ENCODE assay signal across 1 cellular context in the genomic region with DNA sequence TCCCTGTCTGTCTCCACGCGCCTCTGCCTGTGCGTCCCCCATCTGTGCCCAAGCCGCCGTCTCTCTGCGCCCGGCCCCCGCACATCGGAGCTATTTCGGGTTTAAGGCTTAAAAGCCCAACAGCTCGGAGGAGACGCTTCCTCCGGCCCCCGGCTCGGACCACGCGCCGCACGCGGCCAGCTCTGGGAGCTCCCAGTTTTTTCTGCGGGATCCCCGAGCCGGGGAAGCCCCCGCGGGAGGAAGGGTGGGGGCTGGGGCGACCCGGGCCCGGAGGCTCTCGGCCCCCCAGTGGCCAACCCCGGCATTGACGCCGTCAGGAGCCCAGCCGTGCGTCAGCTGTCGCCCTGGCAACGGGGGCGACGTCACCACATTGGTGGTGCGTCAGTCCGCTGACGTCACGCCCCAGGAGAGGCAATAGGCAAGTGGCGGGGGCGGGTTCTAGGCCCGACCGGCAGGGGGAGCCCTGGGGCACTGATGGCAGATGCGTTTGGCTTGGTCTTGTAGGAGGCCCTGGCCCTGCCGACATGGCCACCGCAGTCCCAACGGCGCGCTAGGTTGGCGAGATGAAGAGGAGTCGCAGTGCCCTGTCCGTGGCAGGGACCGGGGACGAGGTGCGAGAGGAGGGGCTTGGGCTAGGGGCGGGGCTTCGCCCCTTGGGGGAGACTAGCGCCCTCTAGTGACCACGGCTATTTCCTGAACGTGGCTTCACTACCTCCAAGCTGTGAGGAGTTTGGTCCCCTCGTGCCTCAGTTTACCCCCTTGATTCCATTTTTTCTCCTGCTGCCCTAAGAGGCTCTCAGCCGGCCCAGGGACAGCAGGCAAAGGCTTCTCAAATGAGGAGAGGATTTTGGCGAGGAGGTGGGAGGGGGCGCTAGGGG.
TF ChIP-seq lines count a peak whose summit lies in the region.

No MANE protein-coding gene starts in this region.

TF ChIP-seq in K562, 482 proteins besides CTCF, POLR2A, EP300 and RAD21 (continued from another document and continues in another):
- TF ChIP-seq, protein P1, sequence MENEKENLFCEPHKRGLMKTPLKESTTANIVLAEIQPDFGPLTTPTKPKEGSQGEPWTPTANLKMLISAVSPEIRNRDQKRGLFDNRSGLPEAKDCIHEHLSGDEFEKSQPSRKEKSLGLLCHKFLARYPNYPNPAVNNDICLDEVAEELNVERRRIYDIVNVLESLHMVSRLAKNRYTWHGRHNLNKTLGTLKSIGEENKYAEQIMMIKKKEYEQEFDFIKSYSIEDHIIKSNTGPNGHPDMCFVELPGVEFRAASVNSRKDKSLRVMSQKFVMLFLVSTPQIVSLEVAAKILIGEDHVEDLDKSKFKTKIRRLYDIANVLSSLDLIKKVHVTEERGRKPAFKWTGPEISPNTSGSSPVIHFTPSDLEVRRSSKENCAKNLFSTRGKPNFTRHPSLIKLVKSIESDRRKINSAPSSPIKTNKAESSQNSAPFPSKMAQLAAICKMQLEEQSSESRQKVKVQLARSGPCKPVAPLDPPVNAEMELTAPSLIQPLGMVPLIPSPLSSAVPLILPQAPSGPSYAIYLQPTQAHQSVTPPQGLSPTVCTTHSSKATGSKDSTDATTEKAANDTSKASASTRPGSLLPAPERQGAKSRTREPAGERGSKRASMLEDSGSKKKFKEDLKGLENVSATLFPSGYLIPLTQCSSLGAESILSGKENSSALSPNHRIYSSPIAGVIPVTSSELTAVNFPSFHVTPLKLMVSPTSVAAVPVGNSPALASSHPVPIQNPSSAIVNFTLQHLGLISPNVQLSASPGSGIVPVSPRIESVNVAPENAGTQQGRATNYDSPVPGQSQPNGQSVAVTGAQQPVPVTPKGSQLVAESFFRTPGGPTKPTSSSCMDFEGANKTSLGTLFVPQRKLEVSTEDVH (IDR thresholded peaks at IDR 0.05; ENCODE audit: low read depth, partially characterized antibody): peak; percentile 94
- peak; percentile 34; the same call in 1 of the 2 replicates for TF ChIP-seq C11orf30 (IDR thresholded peaks at IDR 0.05; ENCODE audit: low read depth)
- TF ChIP-seq ZNF778 (CRISPR knock-in tag; IDR thresholded peaks at IDR 0.05): no peak
- no peak for TF ChIP-seq CBX5 (IDR thresholded peaks at IDR 0.05; ENCODE audit: borderline replicate concordance, low read depth)
- no peak for TF ChIP-seq ZNF3 (CRISPR knock-in tag; IDR thresholded peaks at IDR 0.05)
- TF ChIP-seq ZNF699 (CRISPR knock-in tag; IDR thresholded peaks at IDR 0.05; ENCODE audit: insufficient replicate concordance): no peak
- no peak for TF ChIP-seq SPI1 (IDR thresholded peaks at IDR 0.05; ENCODE audit: borderline replicate concordance, low read depth, low read length)
- no peak for TF ChIP-seq POLR2AphosphoS5 (IDR thresholded peaks at IDR 0.05; ENCODE audit: control insufficient read depth, insufficient read depth, low read depth, low read length)
- TF ChIP-seq, protein P2, sequence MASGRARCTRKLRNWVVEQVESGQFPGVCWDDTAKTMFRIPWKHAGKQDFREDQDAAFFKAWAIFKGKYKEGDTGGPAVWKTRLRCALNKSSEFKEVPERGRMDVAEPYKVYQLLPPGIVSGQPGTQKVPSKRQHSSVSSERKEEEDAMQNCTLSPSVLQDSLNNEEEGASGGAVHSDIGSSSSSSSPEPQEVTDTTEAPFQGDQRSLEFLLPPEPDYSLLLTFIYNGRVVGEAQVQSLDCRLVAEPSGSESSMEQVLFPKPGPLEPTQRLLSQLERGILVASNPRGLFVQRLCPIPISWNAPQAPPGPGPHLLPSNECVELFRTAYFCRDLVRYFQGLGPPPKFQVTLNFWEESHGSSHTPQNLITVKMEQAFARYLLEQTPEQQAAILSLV (tag; IDR thresholded peaks at IDR 0.05): peak; percentile 51; the same call in 1 of the 2 replicates
- no peak for TF ChIP-seq TEAD2 (tag; IDR thresholded peaks at IDR 0.05)
- TF ChIP-seq RHOXF2B (CRISPR knock-in tag; conservative IDR thresholded peaks at IDR 0.05): no peak
- no peak; the same call in 1 of the 2 replicates for TF ChIP-seq TAF7 (tag; IDR thresholded peaks at IDR 0.05)
- TF ChIP-seq MTA1 (IDR thresholded peaks at IDR 0.05; ENCODE audit: borderline replicate concordance): peak; percentile 52; the same call in 1 of the 2 replicates
- TF ChIP-seq ARID2 (IDR thresholded peaks at IDR 0.05): no peak
- TF ChIP-seq, protein P3, sequence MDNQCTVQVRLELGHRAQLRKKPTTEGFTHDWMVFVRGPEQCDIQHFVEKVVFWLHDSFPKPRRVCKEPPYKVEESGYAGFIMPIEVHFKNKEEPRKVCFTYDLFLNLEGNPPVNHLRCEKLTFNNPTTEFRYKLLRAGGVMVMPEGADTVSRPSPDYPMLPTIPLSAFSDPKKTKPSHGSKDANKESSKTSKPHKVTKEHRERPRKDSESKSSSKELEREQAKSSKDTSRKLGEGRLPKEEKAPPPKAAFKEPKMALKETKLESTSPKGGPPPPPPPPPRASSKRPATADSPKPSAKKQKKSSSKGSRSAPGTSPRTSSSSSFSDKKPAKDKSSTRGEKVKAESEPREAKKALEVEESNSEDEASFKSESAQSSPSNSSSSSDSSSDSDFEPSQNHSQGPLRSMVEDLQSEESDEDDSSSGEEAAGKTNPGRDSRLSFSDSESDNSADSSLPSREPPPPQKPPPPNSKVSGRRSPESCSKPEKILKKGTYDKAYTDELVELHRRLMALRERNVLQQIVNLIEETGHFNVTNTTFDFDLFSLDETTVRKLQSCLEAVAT (IDR thresholded peaks at IDR 0.05): peak in 1 of 2 experiments; percentile 89; a peak in 2 of 4 replicates
- TF ChIP-seq HDAC8 (tag; IDR thresholded peaks at IDR 0.05): peak; percentile 91
- no peak for TF ChIP-seq HDGF (IDR thresholded peaks at IDR 0.05)
- TF ChIP-seq, protein P4, sequence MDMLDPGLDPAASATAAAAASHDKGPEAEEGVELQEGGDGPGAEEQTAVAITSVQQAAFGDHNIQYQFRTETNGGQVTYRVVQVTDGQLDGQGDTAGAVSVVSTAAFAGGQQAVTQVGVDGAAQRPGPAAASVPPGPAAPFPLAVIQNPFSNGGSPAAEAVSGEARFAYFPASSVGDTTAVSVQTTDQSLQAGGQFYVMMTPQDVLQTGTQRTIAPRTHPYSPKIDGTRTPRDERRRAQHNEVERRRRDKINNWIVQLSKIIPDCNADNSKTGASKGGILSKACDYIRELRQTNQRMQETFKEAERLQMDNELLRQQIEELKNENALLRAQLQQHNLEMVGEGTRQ (CRISPR knock-in tag; IDR thresholded peaks at IDR 0.05): no peak
- 0 out of 2 replicates have a peak, but pooled peaks have one; percentile 75 for TF ChIP-seq MYNN (IDR thresholded peaks at IDR 0.05)
- TF ChIP-seq MYNN (CRISPR knock-in tag; IDR thresholded peaks at IDR 0.05): no peak
- TF ChIP-seq, protein P5, sequence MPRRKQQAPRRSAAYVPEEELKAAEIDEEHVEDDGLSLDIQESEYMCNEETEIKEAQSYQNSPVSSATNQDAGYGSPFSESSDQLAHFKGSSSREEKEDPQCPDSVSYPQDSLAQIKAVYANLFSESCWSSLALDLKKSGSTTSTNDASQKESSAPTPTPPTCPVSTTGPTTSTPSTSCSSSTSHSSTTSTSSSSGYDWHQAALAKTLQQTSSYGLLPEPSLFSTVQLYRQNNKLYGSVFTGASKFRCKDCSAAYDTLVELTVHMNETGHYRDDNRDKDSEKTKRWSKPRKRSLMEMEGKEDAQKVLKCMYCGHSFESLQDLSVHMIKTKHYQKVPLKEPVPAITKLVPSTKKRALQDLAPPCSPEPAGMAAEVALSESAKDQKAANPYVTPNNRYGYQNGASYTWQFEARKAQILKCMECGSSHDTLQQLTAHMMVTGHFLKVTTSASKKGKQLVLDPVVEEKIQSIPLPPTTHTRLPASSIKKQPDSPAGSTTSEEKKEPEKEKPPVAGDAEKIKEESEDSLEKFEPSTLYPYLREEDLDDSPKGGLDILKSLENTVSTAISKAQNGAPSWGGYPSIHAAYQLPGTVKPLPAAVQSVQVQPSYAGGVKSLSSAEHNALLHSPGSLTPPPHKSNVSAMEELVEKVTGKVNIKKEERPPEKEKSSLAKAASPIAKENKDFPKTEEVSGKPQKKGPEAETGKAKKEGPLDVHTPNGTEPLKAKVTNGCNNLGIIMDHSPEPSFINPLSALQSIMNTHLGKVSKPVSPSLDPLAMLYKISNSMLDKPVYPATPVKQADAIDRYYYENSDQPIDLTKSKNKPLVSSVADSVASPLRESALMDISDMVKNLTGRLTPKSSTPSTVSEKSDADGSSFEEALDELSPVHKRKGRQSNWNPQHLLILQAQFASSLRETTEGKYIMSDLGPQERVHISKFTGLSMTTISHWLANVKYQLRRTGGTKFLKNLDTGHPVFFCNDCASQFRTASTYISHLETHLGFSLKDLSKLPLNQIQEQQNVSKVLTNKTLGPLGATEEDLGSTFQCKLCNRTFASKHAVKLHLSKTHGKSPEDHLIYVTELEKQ (CRISPR knock-in tag; IDR thresholded peaks at IDR 0.05): no peak
- no peak; the same call in 1 of the 2 replicates for TF ChIP-seq NCOA6 (IDR thresholded peaks at IDR 0.05)
- TF ChIP-seq, protein P6, sequence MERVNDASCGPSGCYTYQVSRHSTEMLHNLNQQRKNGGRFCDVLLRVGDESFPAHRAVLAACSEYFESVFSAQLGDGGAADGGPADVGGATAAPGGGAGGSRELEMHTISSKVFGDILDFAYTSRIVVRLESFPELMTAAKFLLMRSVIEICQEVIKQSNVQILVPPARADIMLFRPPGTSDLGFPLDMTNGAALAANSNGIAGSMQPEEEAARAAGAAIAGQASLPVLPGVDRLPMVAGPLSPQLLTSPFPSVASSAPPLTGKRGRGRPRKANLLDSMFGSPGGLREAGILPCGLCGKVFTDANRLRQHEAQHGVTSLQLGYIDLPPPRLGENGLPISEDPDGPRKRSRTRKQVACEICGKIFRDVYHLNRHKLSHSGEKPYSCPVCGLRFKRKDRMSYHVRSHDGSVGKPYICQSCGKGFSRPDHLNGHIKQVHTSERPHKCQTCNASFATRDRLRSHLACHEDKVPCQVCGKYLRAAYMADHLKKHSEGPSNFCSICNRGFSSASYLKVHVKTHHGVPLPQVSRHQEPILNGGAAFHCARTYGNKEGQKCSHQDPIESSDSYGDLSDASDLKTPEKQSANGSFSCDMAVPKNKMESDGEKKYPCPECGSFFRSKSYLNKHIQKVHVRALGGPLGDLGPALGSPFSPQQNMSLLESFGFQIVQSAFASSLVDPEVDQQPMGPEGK (CRISPR knock-in tag; IDR thresholded peaks at IDR 0.05; ENCODE audit: borderline replicate concordance): 0 out of 2 replicates have a peak, but pooled peaks have one; percentile 30
- no peak for TF ChIP-seq ZKSCAN8 (CRISPR knock-in tag; IDR thresholded peaks at IDR 0.05)
- TF ChIP-seq NUFIP1 (IDR thresholded peaks at IDR 0.05; ENCODE audit: partially characterized antibody): no peak
- TF ChIP-seq, protein P7, sequence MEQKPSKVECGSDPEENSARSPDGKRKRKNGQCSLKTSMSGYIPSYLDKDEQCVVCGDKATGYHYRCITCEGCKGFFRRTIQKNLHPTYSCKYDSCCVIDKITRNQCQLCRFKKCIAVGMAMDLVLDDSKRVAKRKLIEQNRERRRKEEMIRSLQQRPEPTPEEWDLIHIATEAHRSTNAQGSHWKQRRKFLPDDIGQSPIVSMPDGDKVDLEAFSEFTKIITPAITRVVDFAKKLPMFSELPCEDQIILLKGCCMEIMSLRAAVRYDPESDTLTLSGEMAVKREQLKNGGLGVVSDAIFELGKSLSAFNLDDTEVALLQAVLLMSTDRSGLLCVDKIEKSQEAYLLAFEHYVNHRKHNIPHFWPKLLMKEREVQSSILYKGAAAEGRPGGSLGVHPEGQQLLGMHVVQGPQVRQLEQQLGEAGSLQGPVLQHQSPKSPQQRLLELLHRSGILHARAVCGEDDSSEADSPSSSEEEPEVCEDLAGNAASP (IDR thresholded peaks at IDR 0.05): no peak
- TF ChIP-seq, protein P8, sequence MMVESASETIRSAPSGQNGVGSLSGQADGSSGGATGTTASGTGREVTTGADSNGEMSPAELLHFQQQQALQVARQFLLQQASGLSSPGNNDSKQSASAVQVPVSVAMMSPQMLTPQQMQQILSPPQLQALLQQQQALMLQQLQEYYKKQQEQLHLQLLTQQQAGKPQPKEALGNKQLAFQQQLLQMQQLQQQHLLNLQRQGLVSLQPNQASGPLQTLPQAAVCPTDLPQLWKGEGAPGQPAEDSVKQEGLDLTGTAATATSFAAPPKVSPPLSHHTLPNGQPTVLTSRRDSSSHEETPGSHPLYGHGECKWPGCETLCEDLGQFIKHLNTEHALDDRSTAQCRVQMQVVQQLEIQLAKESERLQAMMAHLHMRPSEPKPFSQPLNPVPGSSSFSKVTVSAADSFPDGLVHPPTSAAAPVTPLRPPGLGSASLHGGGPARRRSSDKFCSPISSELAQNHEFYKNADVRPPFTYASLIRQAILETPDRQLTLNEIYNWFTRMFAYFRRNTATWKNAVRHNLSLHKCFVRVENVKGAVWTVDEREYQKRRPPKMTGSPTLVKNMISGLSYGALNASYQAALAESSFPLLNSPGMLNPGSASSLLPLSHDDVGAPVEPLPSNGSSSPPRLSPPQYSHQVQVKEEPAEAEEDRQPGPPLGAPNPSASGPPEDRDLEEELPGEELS (CRISPR knock-in tag; IDR thresholded peaks at IDR 0.05; ENCODE audit: borderline replicate concordance): 0 out of 2 replicates have a peak, but pooled peaks have one; percentile 58
- peak; percentile 99 for TF ChIP-seq MAZ (CRISPR knock-in tag; conservative IDR thresholded peaks at IDR 0.05 in 1 of 2, IDR thresholded peaks at IDR 0.05 in 1 of 2)
- peak; percentile 68; the same call in 1 of the 2 replicates for TF ChIP-seq MEF2D (tag; conservative IDR thresholded peaks at IDR 0.05; ENCODE audit: low read depth)
- TF ChIP-seq TCF7L2 (IDR thresholded peaks at IDR 0.05; ENCODE audit: low read depth, low read length): no peak
- TF ChIP-seq PRMT5 (CRISPR knock-in tag; IDR thresholded peaks at IDR 0.05): no peak
- TF ChIP-seq, protein P9, sequence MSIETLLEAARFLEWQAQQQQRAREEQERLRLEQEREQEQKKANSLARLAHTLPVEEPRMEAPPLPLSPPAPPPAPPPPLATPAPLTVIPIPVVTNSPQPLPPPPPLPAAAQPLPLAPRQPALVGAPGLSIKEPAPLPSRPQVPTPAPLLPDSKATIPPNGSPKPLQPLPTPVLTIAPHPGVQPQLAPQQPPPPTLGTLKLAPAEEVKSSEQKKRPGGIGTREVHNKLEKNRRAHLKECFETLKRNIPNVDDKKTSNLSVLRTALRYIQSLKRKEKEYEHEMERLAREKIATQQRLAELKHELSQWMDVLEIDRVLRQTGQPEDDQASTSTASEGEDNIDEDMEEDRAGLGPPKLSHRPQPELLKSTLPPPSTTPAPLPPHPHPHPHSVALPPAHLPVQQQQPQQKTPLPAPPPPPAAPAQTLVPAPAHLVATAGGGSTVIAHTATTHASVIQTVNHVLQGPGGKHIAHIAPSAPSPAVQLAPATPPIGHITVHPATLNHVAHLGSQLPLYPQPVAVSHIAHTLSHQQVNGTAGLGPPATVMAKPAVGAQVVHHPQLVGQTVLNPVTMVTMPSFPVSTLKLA (conservative IDR thresholded peaks at IDR 0.05): peak; percentile 86 to 91
- TF ChIP-seq, protein P10, sequence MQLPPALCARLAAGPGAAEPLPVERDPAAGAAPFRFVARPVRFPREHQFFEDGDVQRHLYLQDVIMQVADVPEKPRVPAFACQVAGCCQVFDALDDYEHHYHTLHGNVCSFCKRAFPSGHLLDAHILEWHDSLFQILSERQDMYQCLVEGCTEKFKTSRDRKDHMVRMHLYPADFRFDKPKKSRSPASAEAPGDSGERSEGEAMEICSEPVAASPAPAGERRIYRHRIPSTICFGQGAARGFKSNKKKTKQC (CRISPR knock-in tag; IDR thresholded peaks at IDR 0.05): no peak
- TF ChIP-seq ZC3H4 (CRISPR knock-in tag; IDR thresholded peaks at IDR 0.05; ENCODE audit: borderline replicate concordance): no peak
